Comparison of ENCODE assay signal across 1 cellular context in genomic region chr2:29618024-29618423, GRCh38.
TF ChIP-seq lines count a peak whose summit lies in the region.

No MANE protein-coding gene starts in this region.

TF ChIP-seq in liver, 16 proteins besides CTCF, POLR2A, EP300 and RAD21 (continued from another document):
- TF ChIP-seq SP1 (IDR thresholded peaks at IDR 0.05) = peak; percentile 77
- TF ChIP-seq MAX (IDR thresholded peaks at IDR 0.05) = no peak
- no peak for TF ChIP-seq FOXA1 (IDR thresholded peaks at IDR 0.05)
- peak; percentile 24 for TF ChIP-seq YY1 (IDR thresholded peaks at IDR 0.05)
- TF ChIP-seq JUND (IDR thresholded peaks at IDR 0.05) = no peak
- no peak for TF ChIP-seq ATF3 (IDR thresholded peaks at IDR 0.05)
- no peak for TF ChIP-seq GABPA (IDR thresholded peaks at IDR 0.05 in 1 of 2, conservative IDR thresholded peaks at IDR 0.05 in 1 of 2)
- no peak for TF ChIP-seq REST (IDR thresholded peaks at IDR 0.05)
- TF ChIP-seq FOXA2 (IDR thresholded peaks at IDR 0.05) = no peak
- peak; percentile 83 for TF ChIP-seq HNF4G (IDR thresholded peaks at IDR 0.05)
